8 cellular contexts compared by ENCODE assay signal in the genomic region with DNA sequence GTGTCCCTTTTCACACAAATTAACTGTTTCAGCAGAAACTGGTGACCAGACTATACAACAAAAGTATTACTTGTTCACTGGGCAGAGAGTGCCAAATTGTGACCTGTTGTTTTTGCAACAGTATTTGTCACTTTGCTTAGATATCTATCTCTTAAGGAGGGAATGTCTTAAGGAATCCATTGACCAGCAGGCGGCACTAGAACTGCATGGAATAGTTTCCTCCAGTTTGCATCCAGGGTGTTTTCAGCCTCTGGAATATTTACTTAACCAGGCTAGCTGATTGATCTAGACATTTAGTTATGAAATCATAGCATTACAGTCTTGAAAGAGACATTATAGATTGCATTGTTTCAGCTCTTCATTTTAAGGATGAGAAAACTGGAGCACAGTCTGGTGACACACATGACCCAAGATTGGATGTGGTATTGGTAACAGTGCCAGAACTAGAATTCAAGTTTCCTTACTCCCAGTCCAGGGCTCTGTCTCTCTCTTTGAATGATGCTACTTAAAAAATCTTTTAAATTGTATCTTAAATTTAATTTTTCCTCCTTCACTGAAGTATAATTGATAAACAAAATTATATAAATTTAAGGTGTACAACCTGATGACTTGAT. TPM values are rescaled to one million over a fixed set of nuclear protein-coding genes. Genes with fewer than 3 reads are reported as not detected.
DNase-seq lines count a peak whose midpoint lies in the region; ATAC-seq, FAIRE-seq and TF ChIP-seq lines count a peak whose summit lies in the region.

No MANE protein-coding gene starts in this region.

- H3K36me3 ChIP-seq in thyroid gland = no peaks in the 10 kb centered on the region

- no peaks in the 10 kb centered on the region for H3K9me3 ChIP-seq in thyroid gland

- TF ChIP-seq POLR2A in thyroid gland (IDR thresholded peaks at IDR 0.05) = no peak

- DNase-seq in A172 (ENCODE audit: low spot score) (peak; percentile 78), Daoy (ENCODE audit: low read depth) (peak; percentile 71), NCI-H1105 (lab: John Stamatoyannopoulos, UW) (peak; percentile 24), astrocyte of the hippocampus (ENCODE audit: low read depth, low spot score) (peak; percentile 77), thyroid gland (peak; percentile 71 to 77)

- H3K4me3 ChIP-seq in thyroid gland (replicated peaks in 1 of 3) = no peak overlapping the region

- WGBS in thyroid gland, 2 donors = 0 to 4% methylated on average over 1 of the region's 1 CpG

- peak; percentile 51 for FAIRE-seq in islet of Langerhans (lab: Jason Lieb, UNC)

- H3K27me3 ChIP-seq in thyroid gland = no peaks in the 10 kb centered on the region

- intact Hi-C loops in thyroid gland (cut with DNase I) = loop anchor here (10.0 kb wide), 1 partner anchor 87 kb away; no protein-coding TSS in a partner anchor

- no peaks in the 10 kb centered on the region for H3K4me1 ChIP-seq in thyroid gland

- no peak overlapping the region for H3K27ac ChIP-seq in thyroid gland

- ATAC-seq in GM21390 (IDR thresholded peaks at IDR 0.05; ENCODE audit: unreplicated experiment) = no peak
- ATAC-seq in GM18873 (IDR thresholded peaks at IDR 0.05; ENCODE audit: low FRiP score, unreplicated experiment) = no peak

- TF ChIP-seq CTCF in thyroid gland (IDR thresholded peaks at IDR 0.05) = peak; percentile 38 to 90 (median 76)

RNA-seq across cellular contexts. Expression of a gene that starts 16.9 kb away (rescaled TPM):
- not detected in 2 replicates for total RNA-seq in A172 (2014; rRNA removed; shearing (Covaris generic))
- total RNA-seq in Daoy (2014; rRNA removed; shearing (Covaris generic)) = not detected in 2 replicates
- not detected for total RNA-seq in thyroid gland

RNA-seq across cellular contexts. Expression of a gene that starts 26.8 kb away (rescaled TPM):
- total RNA-seq in A172 (2014; rRNA removed; shearing (Covaris generic)) = 0.02 TPM in 1 of 2 replicates, not detected in the other
- total RNA-seq in Daoy (2014; rRNA removed; shearing (Covaris generic)) = 0.29 TPM in 1 of 2 replicates, not detected in the other
- under 1 TPM in 3 of 4 donors, not detected in 1; 0.11 to 0.40 (median 0.13) TPM for total RNA-seq in thyroid gland

RNA-seq across cellular contexts. Expression of a gene that starts 53.2 kb away (rescaled TPM):
- not detected in 2 replicates for total RNA-seq in A172 (2014; rRNA removed; shearing (Covaris generic))
- not detected in 2 replicates for total RNA-seq in Daoy (2014; rRNA removed; shearing (Covaris generic))
- total RNA-seq in thyroid gland = not detected

Comparison
In these comparisons a context has a peak if more than half of its experiments do, and no peak if none do; other contexts are left out.
1. DNase-seq: peak in every context shown above with its lines; median percentile 78 in A172; 77 in astrocyte of the hippocampus; 74 in thyroid gland; 71 in Daoy; 24 in NCI-H1105.